In the genomic region with DNA sequence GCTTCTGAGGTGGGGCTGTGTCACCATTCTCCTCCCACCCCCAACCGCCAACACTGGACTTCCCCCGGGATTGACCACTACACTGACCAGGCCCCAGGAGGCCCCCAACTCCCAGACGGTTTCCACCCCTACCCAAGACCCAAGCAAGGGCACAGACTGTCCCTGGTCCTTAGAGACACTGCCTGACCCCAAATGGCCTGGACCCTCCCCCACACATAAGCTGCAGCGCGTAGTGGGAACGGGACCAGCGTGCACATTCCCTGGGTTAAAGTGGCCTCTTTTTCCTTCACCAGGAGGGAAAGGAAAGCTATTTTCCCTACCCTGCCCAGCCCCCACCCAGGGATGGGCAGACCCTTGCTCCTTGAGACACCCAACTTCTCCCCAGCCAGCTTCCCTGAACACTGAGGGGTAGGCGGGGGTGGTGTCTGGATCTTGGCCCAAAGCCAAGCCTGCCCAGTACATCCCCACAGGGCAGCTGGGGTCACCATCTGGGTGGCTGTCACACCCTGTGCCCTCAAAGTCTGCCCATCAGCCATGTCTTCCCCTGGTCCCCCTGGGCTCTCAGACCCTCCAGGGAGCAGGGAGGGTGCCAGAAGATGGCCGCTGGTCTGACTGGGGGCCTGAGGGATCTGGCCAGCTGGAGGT, we compare ENCODE assay signal across 2 cellular contexts.
TF ChIP-seq lines count a peak whose summit lies in the region.

No MANE protein-coding gene starts in this region.

TF ChIP-seq in A549, 52 proteins besides CTCF, POLR2A, EP300 and RAD21:
- TF ChIP-seq JUNB (IDR thresholded peaks at IDR 0.05) (no peak), CHD4 (IDR thresholded peaks at IDR 0.05; ENCODE audit: borderline replicate concordance) (no peak), TP53 (CRISPR knock-in tag; IDR thresholded peaks at IDR 0.05) (no peak)

TF ChIP-seq in K562, 482 proteins besides CTCF, POLR2A, EP300 and RAD21:
- TF ChIP-seq BRF1 (IDR thresholded peaks at IDR 0.05; ENCODE audit: borderline replicate concordance, extremely low read depth, insufficient read length) (no peak), HDAC6 (IDR thresholded peaks at IDR 0.05; ENCODE audit: low read depth, low read length) (no peak), ZNF780A (CRISPR knock-in tag; IDR thresholded peaks at IDR 0.05) (no peak), IRF1 (CRISPR knock-in tag; IDR thresholded peaks at IDR 0.05; ENCODE audit: borderline replicate concordance) (no peak), CBFB (CRISPR knock-in tag; IDR thresholded peaks at IDR 0.05) (0 out of 2 replicates have a peak, but pooled peaks have one; percentile 31), MBD1 (CRISPR knock-in tag; IDR thresholded peaks at IDR 0.05) (no peak), FOXA1 (IDR thresholded peaks at IDR 0.05; ENCODE audit: borderline replicate concordance) (no peak), ZBTB17 (CRISPR knock-in tag; IDR thresholded peaks at IDR 0.05) (no peak), RHOXF2B (CRISPR knock-in tag; conservative IDR thresholded peaks at IDR 0.05) (no peak), ZNF23 (CRISPR knock-in tag; IDR thresholded peaks at IDR 0.05) (no peak), KDM5B (IDR thresholded peaks at IDR 0.05; ENCODE audit: insufficient replicate concordance, low read depth, low read length) (no peak), SAP30 (IDR thresholded peaks at IDR 0.05; ENCODE audit: borderline replicate concordance, insufficient read depth, low read depth, low read length, poor library complexity, severe bottlenecking) (no peak), SAFB (IDR thresholded peaks at IDR 0.05; ENCODE audit: borderline replicate concordance, low read depth, low read length) (no peak), NFIX (CRISPR knock-in tag; IDR thresholded peaks at IDR 0.05; ENCODE audit: low read depth) (peak; percentile 37; the same call in 1 of the 2 replicates), KAT7 (CRISPR knock-in tag; IDR thresholded peaks at IDR 0.05; ENCODE audit: borderline replicate concordance) (no peak), NFIC (IDR thresholded peaks at IDR 0.05) (peak; percentile 97), CBX2 (IDR thresholded peaks at IDR 0.05; ENCODE audit: insufficient read depth, low read length, poor library complexity, severe bottlenecking) (no peak), CTCFL (IDR thresholded peaks at IDR 0.05; ENCODE audit: borderline replicate concordance, insufficient read depth, low read depth, low read length, poor library complexity, severe bottlenecking) (no peak), NCOR1 (IDR thresholded peaks at IDR 0.05) (no peak), U2AF2 (optimal IDR thresholded peaks at IDR 0.05; ENCODE audit: low read depth, low read length) (no peak), YY1 (IDR thresholded peaks at IDR 0.05; ENCODE audit: borderline replicate concordance in 1 of 3, control insufficient read depth in 1 of 3, extremely low read depth in 1 of 3, insufficient read depth in 3 of 3, insufficient read length in 1 of 3, insufficient replicate concordance in 2 of 3, low read depth in 1 of 3, low read length in 2 of 3) (peak in 1 of 3 experiments; percentile 28), KDM4B (IDR thresholded peaks at IDR 0.05; ENCODE audit: borderline replicate concordance in 2 of 2, low read depth in 1 of 2) (no peak), EGR1 (conservative IDR thresholded peaks at IDR 0.05) (no peak), ZNF175 (CRISPR knock-in tag; IDR thresholded peaks at IDR 0.05; ENCODE audit: low read depth) (no peak), POLR2H (tag; IDR thresholded peaks at IDR 0.05; ENCODE audit: low read depth) (no peak)
- TF ChIP-seq, protein P1, sequence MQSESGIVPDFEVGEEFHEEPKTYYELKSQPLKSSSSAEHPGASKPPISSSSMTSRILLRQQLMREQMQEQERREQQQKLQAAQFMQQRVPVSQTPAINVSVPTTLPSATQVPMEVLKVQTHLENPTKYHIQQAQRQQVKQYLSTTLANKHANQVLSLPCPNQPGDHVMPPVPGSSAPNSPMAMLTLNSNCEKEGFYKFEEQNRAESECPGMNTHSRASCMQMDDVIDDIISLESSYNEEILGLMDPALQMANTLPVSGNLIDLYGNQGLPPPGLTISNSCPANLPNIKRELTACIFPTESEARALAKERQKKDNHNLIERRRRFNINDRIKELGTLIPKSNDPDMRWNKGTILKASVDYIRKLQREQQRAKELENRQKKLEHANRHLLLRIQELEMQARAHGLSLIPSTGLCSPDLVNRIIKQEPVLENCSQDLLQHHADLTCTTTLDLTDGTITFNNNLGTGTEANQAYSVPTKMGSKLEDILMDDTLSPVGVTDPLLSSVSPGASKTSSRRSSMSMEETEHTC (IDR thresholded peaks at IDR 0.05) = no peak
- TF ChIP-seq, protein P2, sequence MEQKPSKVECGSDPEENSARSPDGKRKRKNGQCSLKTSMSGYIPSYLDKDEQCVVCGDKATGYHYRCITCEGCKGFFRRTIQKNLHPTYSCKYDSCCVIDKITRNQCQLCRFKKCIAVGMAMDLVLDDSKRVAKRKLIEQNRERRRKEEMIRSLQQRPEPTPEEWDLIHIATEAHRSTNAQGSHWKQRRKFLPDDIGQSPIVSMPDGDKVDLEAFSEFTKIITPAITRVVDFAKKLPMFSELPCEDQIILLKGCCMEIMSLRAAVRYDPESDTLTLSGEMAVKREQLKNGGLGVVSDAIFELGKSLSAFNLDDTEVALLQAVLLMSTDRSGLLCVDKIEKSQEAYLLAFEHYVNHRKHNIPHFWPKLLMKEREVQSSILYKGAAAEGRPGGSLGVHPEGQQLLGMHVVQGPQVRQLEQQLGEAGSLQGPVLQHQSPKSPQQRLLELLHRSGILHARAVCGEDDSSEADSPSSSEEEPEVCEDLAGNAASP (IDR thresholded peaks at IDR 0.05) = peak; percentile 74
